8 cellular contexts compared by ENCODE assay signal in genomic region chr12:26097046-26097878, GRCh38. TPM values are rescaled to one million over a fixed set of nuclear protein-coding genes. Genes with fewer than 3 reads are reported as not detected.
DNase-seq lines count a peak whose midpoint lies in the region; ATAC-seq and TF ChIP-seq lines count a peak whose summit lies in the region.

No MANE protein-coding gene starts in this region.

- peak overlapping the region in 1 of 3 donors; percentile 14 for H3K27ac Mint-ChIP-seq in CD4-positive, CD25-positive, alpha-beta regulatory T cell
- H3K27ac Mint-ChIP-seq in activated T-cell treated with anti-CD3 and anti-CD28 coated beads, Interleukin-2, amount 50 U/mL, for 72 hours, result no peak overlapping the region

- TF ChIP-seq EP300 in upper lobe of left lung (IDR thresholded peaks at IDR 0.05), result no peak

- H3K9me3 ChIP-seq in CD4-positive, CD25-positive, alpha-beta regulatory T cell (ENCODE audit: control insufficient read depth in 2 of 2, low read length in 2 of 2), result no peaks in the 10 kb centered on the region
- H3K9me3 ChIP-seq in upper lobe of left lung, result no peaks in the 10 kb centered on the region

- no peaks in the 10 kb centered on the region for H3K4me1 Mint-ChIP-seq in CD4-positive, CD25-positive, alpha-beta regulatory T cell
- no peaks in the 10 kb centered on the region for H3K4me1 Mint-ChIP-seq in activated T-cell treated with anti-CD3 and anti-CD28 coated beads, Interleukin-2, amount 50 U/mL, for 72 hours (ENCODE audit: low read depth)

- peaks cover 12% of the 10 kb centered on the region for H3K27me3 ChIP-seq in CD4-positive, CD25-positive, alpha-beta regulatory T cell (ENCODE audit: control insufficient read depth, insufficient read depth, low read length)
- no peaks in the 10 kb centered on the region for H3K27me3 ChIP-seq in upper lobe of left lung

- H3K4me3 ChIP-seq in CD4-positive, CD25-positive, alpha-beta regulatory T cell (ENCODE audit: low read depth, low read length), result no peak overlapping the region
- H3K4me3 ChIP-seq in fibroblast of the aortic adventitia (ENCODE audit: low read depth, low read length), result no peak overlapping the region
- H3K4me3 ChIP-seq in upper lobe of left lung, result no peak overlapping the region

- no peaks in the 10 kb centered on the region for H3K4me1 ChIP-seq in CD4-positive, CD25-positive, alpha-beta regulatory T cell (ENCODE audit: control insufficient read depth, insufficient read depth, low read length, poor library complexity, severe bottlenecking)
- peaks cover 0 to 5% (median 4%) of the 10 kb centered on the region in 4 donors for H3K4me1 ChIP-seq in upper lobe of left lung

- H3K27ac ChIP-seq in CD4-positive, CD25-positive, alpha-beta regulatory T cell (ENCODE audit: insufficient read depth, low read length, poor library complexity, severe bottlenecking), result no peak overlapping the region
- no peak overlapping the region for H3K27ac ChIP-seq in upper lobe of left lung

- peak; percentile 74 to 79 for ATAC-seq in CD4-positive, CD25-positive, alpha-beta regulatory T cell (ENCODE audit: low read depth in 2 of 2)
- ATAC-seq in GM19463 (IDR thresholded peaks at IDR 0.05; ENCODE audit: unreplicated experiment), result peak; percentile 77
- peak; percentile 75 to 77 for ATAC-seq in activated T-cell treated with anti-CD3 and anti-CD28 coated beads, Interleukin-2, amount 50 U/mL, for 72 hours (replicated peaks in 1 of 2)
- peak; percentile 87 to 97 for ATAC-seq in upper lobe of left lung (ENCODE audit: low FRiP score in 2 of 2)

- H3K9me3 Mint-ChIP-seq in CD4-positive, CD25-positive, alpha-beta regulatory T cell, result no peaks in the 10 kb centered on the region
- H3K9me3 Mint-ChIP-seq in activated T-cell treated with anti-CD3 and anti-CD28 coated beads, Interleukin-2, amount 50 U/mL, for 72 hours, result no peaks in the 10 kb centered on the region

- no peak overlapping the region for H3K4me3 Mint-ChIP-seq in CD4-positive, CD25-positive, alpha-beta regulatory T cell
- H3K4me3 Mint-ChIP-seq in activated T-cell treated with anti-CD3 and anti-CD28 coated beads, Interleukin-2, amount 50 U/mL, for 72 hours, result no peak overlapping the region

- 16 to 20% methylated on average over 6 of the region's 6 CpGs for WGBS in upper lobe of left lung, 2 donors

- H3K36me3 Mint-ChIP-seq in CD4-positive, CD25-positive, alpha-beta regulatory T cell, result no peaks in the 10 kb centered on the region
- no peaks in the 10 kb centered on the region for H3K36me3 Mint-ChIP-seq in activated T-cell treated with anti-CD3 and anti-CD28 coated beads, Interleukin-2, amount 50 U/mL, for 72 hours (ENCODE audit: insufficient read depth in 2 of 2)

- H3K27me3 Mint-ChIP-seq in CD4-positive, CD25-positive, alpha-beta regulatory T cell, result peaks cover 25% of the 10 kb centered on the region
- H3K27me3 Mint-ChIP-seq in activated T-cell treated with anti-CD3 and anti-CD28 coated beads, Interleukin-2, amount 50 U/mL, for 72 hours (ENCODE audit: low read depth), result peaks cover 20% of the 10 kb centered on the region

- peak; percentile 95 for TF ChIP-seq CTCF in fibroblast of the aortic adventitia (IDR thresholded peaks at IDR 0.05; ENCODE audit: insufficient read depth, low read length)
- peak; percentile 58 to 90 (median 76) for TF ChIP-seq CTCF in upper lobe of left lung (IDR thresholded peaks at IDR 0.05)

- no peak for TF ChIP-seq POLR2A in upper lobe of left lung (IDR thresholded peaks at IDR 0.05)

- peak; percentile 33 to 59 (median 41) for DNase-seq in CD4-positive, CD25-positive, alpha-beta regulatory T cell
- DNase-seq in KG1 (lab: John Stamatoyannopoulos, UW) (peak; percentile 86), RPMI7951 (ENCODE audit: low read depth) (peak; percentile 70), fibroblast of the aortic adventitia (ENCODE audit: low read depth) (peak; percentile 88), nucleus accumbens (lab: John Stamatoyannopoulos, UW) (peak in 53 of 56 donors; percentile 4 to 83 (median 56)), upper lobe of left lung (peak in 1 of 2 donors; percentile 69)
- DNase-seq in activated T-cell treated with anti-CD3 and anti-CD28 coated beads, Interleukin-2, amount 50 U/mL, for 72 hours, result peak; percentile 57 to 58

- no peaks in the 10 kb centered on the region for H3K36me3 ChIP-seq in CD4-positive, CD25-positive, alpha-beta regulatory T cell (ENCODE audit: control insufficient read depth, insufficient read depth, low read length)
- H3K36me3 ChIP-seq in upper lobe of left lung, result no peaks in the 10 kb centered on the region

RNA-seq across cellular contexts. Expression of gene BHLHE41, which starts 27.6 kb away (rescaled TPM):
- total RNA-seq in CD4-positive, CD25-positive, alpha-beta regulatory T cell, result not detected
- not detected for polyA plus RNA-seq in CD4-positive, CD25-positive, alpha-beta regulatory T cell
- 7.8 and 9.1 TPM in 2 replicates for total RNA-seq in RPMI7951 (2014; rRNA removed; shearing (Covaris generic))
- total RNA-seq in activated T-cell treated with anti-CD3 and anti-CD28 coated beads, Interleukin-2, amount 50 U/mL, for 72 hours, result not detected
- total RNA-seq in fibroblast of the aortic adventitia (ENCODE audit: low replicate concordance), result 2.3 and 9.2 TPM in 2 replicates
- total RNA-seq in upper lobe of left lung, result 10 to 100 TPM in 5 of 6 donors, 1 to 10 TPM in 1; 9.3 to 78.6 (median 35.2) TPM
